8 cellular contexts compared by ENCODE assay signal in genomic region chr16:4372315-4372577, GRCh38. TPM values are rescaled to one million over a fixed set of nuclear protein-coding genes. Genes with fewer than 3 reads are reported as not detected.
A peak's percentile ranks its signal among the peaks of the same experiment; 100 is the strongest.
DNase-seq lines count a peak whose midpoint lies in the region; ATAC-seq and TF ChIP-seq lines count a peak whose summit lies in the region.

No MANE protein-coding gene starts in this region.

- no TSS peak for BruUV-seq in mammary epithelial cell (replicated peaks; lab: Mats Ljungman, UMichigan)

- peak overlapping the region; percentile 42 for H3K27ac Mint-ChIP-seq in activated naive CD4-positive, alpha-beta T cell treated with anti-CD3 and anti-CD28 coated beads, Interleukin-2, amount 10 ng/mL, durations not matched to agents 7 days and 5 days

- CTCF ChIA-PET in activated naive CD4-positive, alpha-beta T cell treated with anti-CD3 and anti-CD28 coated beads, Interleukin-2, amount 10 ng/mL, durations not matched to agents 7 days and 5 days (lab: Charles Lee): interaction anchor here (0.6 kb wide), 1 partner anchor 13 kb away, joined by 3 read pairs; no protein-coding TSS in a partner anchor
- CTCF ChIA-PET in mammary epithelial cell (lab: Charles Lee; ENCODE audit: low non-redundant PET): no interaction called here

- peaks cover 12% of the 10 kb centered on the region for H3K79me2 ChIP-seq in mammary epithelial cell (ENCODE audit: insufficient read depth, low read length)

- H3K36me3 Mint-ChIP-seq in activated naive CD4-positive, alpha-beta T cell treated with anti-CD3 and anti-CD28 coated beads, Interleukin-2, amount 10 ng/mL, durations not matched to agents 7 days and 5 days: peaks cover 7% of the 10 kb centered on the region

- dilution Hi-C loops in mammary epithelial cell (cut with HindIII; ENCODE audit: low sequenced_read_pairs): loop anchor here (10.0 kb wide), 1 partner anchor 77 kb away; no protein-coding TSS in a partner anchor

- peak overlapping the region; percentile 80 for H3K4me2 ChIP-seq in mammary epithelial cell (ENCODE audit: insufficient read depth, low read depth, low read length)

- no peaks in the 10 kb centered on the region for H4K20me1 ChIP-seq in mammary epithelial cell (ENCODE audit: insufficient read depth, low read length)

- H3K4me3 Mint-ChIP-seq in activated naive CD4-positive, alpha-beta T cell treated with anti-CD3 and anti-CD28 coated beads, Interleukin-2, amount 10 ng/mL, durations not matched to agents 7 days and 5 days: peak overlapping the region; percentile 63

- no peaks in the 10 kb centered on the region for H3K27me3 Mint-ChIP-seq in activated naive CD4-positive, alpha-beta T cell treated with anti-CD3 and anti-CD28 coated beads, Interleukin-2, amount 10 ng/mL, durations not matched to agents 7 days and 5 days

- intact Hi-C loops in mammary epithelial cell (cut with micrococcal nuclease) (loop anchor here (2.0 to 10.0 kb wide), 2 partner anchors 21 to 607 kb away; no protein-coding TSS in a partner anchor), upper lobe of right lung (cut with DNase I) (no loop called here)

- no peaks in the 10 kb centered on the region for H3K9me3 ChIP-seq in mammary epithelial cell (replicated peaks; ENCODE audit: insufficient read depth, low read length)
- H3K9me3 ChIP-seq in mesodermal cell (ENCODE audit: control insufficient read depth, low read length): no peaks in the 10 kb centered on the region
- no peaks in the 10 kb centered on the region for H3K9me3 ChIP-seq in upper lobe of right lung

- peaks cover 71% of the 10 kb centered on the region for H3K4me1 ChIP-seq in mammary epithelial cell (ENCODE audit: insufficient read depth, low read length)
- peaks cover 61% of the 10 kb centered on the region for H3K4me1 ChIP-seq in mesodermal cell (ENCODE audit: control insufficient read depth, insufficient read depth, low read length, poor library complexity, severe bottlenecking)
- peaks cover 78% of the 10 kb centered on the region for H3K4me1 ChIP-seq in upper lobe of right lung

- ATAC-seq in upper lobe of right lung (no peak), GM21528 (IDR thresholded peaks at IDR 0.05; ENCODE audit: low FRiP score, unreplicated experiment) (no peak), GM21526 (IDR thresholded peaks at IDR 0.05; ENCODE audit: low FRiP score, unreplicated experiment) (no peak), GM19328 (IDR thresholded peaks at IDR 0.05; ENCODE audit: unreplicated experiment) (no peak)

- peak overlapping the region; percentile 33 for H2AFZ ChIP-seq in mammary epithelial cell (ENCODE audit: low read depth, low read length)

- H3K9ac ChIP-seq in mammary epithelial cell (ENCODE audit: insufficient read depth, low read length): no peak overlapping the region

- H3K4me3 ChIP-seq in mammary epithelial cell (replicated peaks in 1 of 3; ENCODE audit: insufficient read depth in 1 of 3, low read depth in 2 of 3, low read length in 3 of 3) (peak overlapping the region; percentile 37 to 54 (median 53)), mesodermal cell (ENCODE audit: extremely low read depth, insufficient read depth, low read length, poor library complexity, severe bottlenecking) (peak overlapping the region; percentile 70), upper lobe of right lung (peak overlapping the region; percentile 75)

- H3K27me3 ChIP-seq in mammary epithelial cell (ENCODE audit: insufficient read depth, low read length): no peaks in the 10 kb centered on the region
- H3K27me3 ChIP-seq in upper lobe of right lung: no peaks in the 10 kb centered on the region

- no CpG with 5 or more reads among the region's 6 CpGs for WGBS in mammary epithelial cell (ENCODE audit: low coverage, missing lambda C conversion rate)
- WGBS in mesodermal cell (ENCODE audit: insufficient coverage in 2 of 2), 2 experiments: 5 to 7% methylated on average over 5 to 6 of the region's 6 CpGs

- H3K27ac ChIP-seq in mammary epithelial cell (ENCODE audit: insufficient read depth, low read depth, low read length): no peak overlapping the region
- peak overlapping the region; percentile 41 for H3K27ac ChIP-seq in mesodermal cell (ENCODE audit: low read depth, low read length, severe bottlenecking)
- H3K27ac ChIP-seq in upper lobe of right lung: peak overlapping the region; percentile 82

- no peaks in the 10 kb centered on the region for H3K36me3 ChIP-seq in mammary epithelial cell (ENCODE audit: insufficient read depth, low read length)
- peaks cover 3% of the 10 kb centered on the region for H3K36me3 ChIP-seq in mesodermal cell (ENCODE audit: control insufficient read depth, insufficient read depth, low read length)
- H3K36me3 ChIP-seq in upper lobe of right lung: no peaks in the 10 kb centered on the region

- H3K9me3 Mint-ChIP-seq in activated naive CD4-positive, alpha-beta T cell treated with anti-CD3 and anti-CD28 coated beads, Interleukin-2, amount 10 ng/mL, durations not matched to agents 7 days and 5 days: no peaks in the 10 kb centered on the region

- no peak for TF ChIP-seq CTCF in mammary epithelial cell (conservative IDR thresholded peaks at IDR 0.05 in 1 of 2, IDR thresholded peaks at IDR 0.05 in 1 of 2; ENCODE audit: extremely low read depth in 1 of 2, insufficient read depth in 1 of 2, low read depth in 1 of 2, low read length in 2 of 2)
- no peak for TF ChIP-seq CTCF in upper lobe of right lung (IDR thresholded peaks at IDR 0.05)

- no peak for DNase-seq in activated naive CD4-positive, alpha-beta T cell treated with anti-CD3 and anti-CD28 coated beads, Interleukin-2, amount 10 ng/mL, durations not matched to agents 7 days and 5 days
- DNase-seq in activated naive CD4-positive, alpha-beta T cell treated with Interleukin-2 at 50 U/mL for 16 hours: no peak
- DNase-seq in mammary epithelial cell: no peak
- no peak for DNase-seq in upper lobe of right lung

- H3K4me1 Mint-ChIP-seq in activated naive CD4-positive, alpha-beta T cell treated with anti-CD3 and anti-CD28 coated beads, Interleukin-2, amount 10 ng/mL, durations not matched to agents 7 days and 5 days: peaks cover 11% of the 10 kb centered on the region

- in situ Hi-C loops in mammary epithelial cell (cut with MboI; ENCODE audit: low sequenced_read_pairs in 2 of 2): no loop called here

RNA-seq across cellular contexts. Expression of gene VASN, which starts 0.6 kb away (rescaled TPM):
- total RNA-seq in mammary epithelial cell (10 to 100 TPM in 1 of 2 donors, 1 to 10 TPM in 1; 5.0 to 25.5 TPM), upper lobe of right lung (20.3 TPM)
- 1.9 TPM for polyA plus RNA-seq in mammary epithelial cell
- 0.67 TPM for polyA minus RNA-seq in mammary epithelial cell
- polyA plus RNA-seq in mesodermal cell (2013, experiment 1 of 2): 29.4 TPM
- 26.3 TPM for polyA plus RNA-seq in mesodermal cell (2013, experiment 2 of 2)

RNA-seq across cellular contexts. Expression of gene PAM16, which starts 21.1 kb away (rescaled TPM):
- total RNA-seq in mammary epithelial cell: 10 to 100 TPM; 20.3 to 62.1 TPM
- polyA plus RNA-seq in mammary epithelial cell: 41.2 TPM
- 3.8 TPM for polyA minus RNA-seq in mammary epithelial cell
- polyA plus RNA-seq in mesodermal cell (2013, experiment 1 of 2): 60.5 TPM
- 42.8 TPM for polyA plus RNA-seq in mesodermal cell (2013, experiment 2 of 2)
- 41.2 TPM for total RNA-seq in upper lobe of right lung

RNA-seq across cellular contexts. Expression of gene CORO7, which starts 44.1 kb away (rescaled TPM):
- total RNA-seq in mammary epithelial cell: 10 to 100 TPM; 10.7 to 26.0 TPM
- polyA plus RNA-seq in mammary epithelial cell: 8.8 TPM
- 36.2 TPM for polyA minus RNA-seq in mammary epithelial cell
- polyA plus RNA-seq in mesodermal cell (2013, experiment 1 of 2): 25.0 TPM
- polyA plus RNA-seq in mesodermal cell (2013, experiment 2 of 2): 17.7 TPM
- 52.4 TPM for total RNA-seq in upper lobe of right lung

RNA-seq across cellular contexts. Expression of gene DNAJA3, which starts 53.4 kb away (rescaled TPM):
- total RNA-seq in mammary epithelial cell: 10 to 100 TPM; 52.7 to 70.4 TPM
- polyA plus RNA-seq in mammary epithelial cell: 55.6 TPM
- polyA minus RNA-seq in mammary epithelial cell: 76.3 TPM
- polyA plus RNA-seq in mesodermal cell (2013, experiment 1 of 2): 35.8 TPM
- polyA plus RNA-seq in mesodermal cell (2013, experiment 2 of 2): 34.8 TPM
- 36.1 TPM for total RNA-seq in upper lobe of right lung

RNA-seq across cellular contexts. Expression of gene GLIS2, which starts 56.4 kb away (rescaled TPM):
- total RNA-seq in mammary epithelial cell (10 to 100 TPM in 1 of 2 donors, 1 to 10 TPM in 1; 3.3 to 13.5 TPM), upper lobe of right lung (34.1 TPM)
- polyA plus RNA-seq in mammary epithelial cell: 3.6 TPM
- 10.4 TPM for polyA minus RNA-seq in mammary epithelial cell
- 10.1 TPM for polyA plus RNA-seq in mesodermal cell (2013, experiment 1 of 2)
- 8.9 TPM for polyA plus RNA-seq in mesodermal cell (2013, experiment 2 of 2)
